In genomic region chr19:49152218-49152550, GRCh38 we compare ENCODE assay signal across 1 cellular context.
TF ChIP-seq lines count a peak whose summit lies in the region.

No MANE protein-coding gene starts in this region.

TF ChIP-seq in GM23338, 12 proteins besides CTCF, POLR2A, EP300 and RAD21:
- TF ChIP-seq JUNB (IDR thresholded peaks at IDR 0.05; ENCODE audit: unreplicated experiment) (no peak), CREB1 (CRISPR knock-in tag; IDR thresholded peaks at IDR 0.05; ENCODE audit: low read depth) (no peak), STAT1 (IDR thresholded peaks at IDR 0.05; ENCODE audit: unreplicated experiment) (no peak), ZNF331 (CRISPR knock-in tag; IDR thresholded peaks at IDR 0.05; ENCODE audit: low read depth) (no peak), ZNF462 (CRISPR knock-in tag; IDR thresholded peaks at IDR 0.05) (no peak), ZNF114 (CRISPR knock-in tag; IDR thresholded peaks at IDR 0.05) (no peak), EZH2phosphoT487 (IDR thresholded peaks at IDR 0.05; ENCODE audit: unreplicated experiment) (no peak), NANOG (IDR thresholded peaks at IDR 0.05; ENCODE audit: borderline replicate concordance) (no peak), EZH2 (IDR thresholded peaks at IDR 0.05; ENCODE audit: low read depth, unreplicated experiment) (no peak), POLR2AphosphoS5 (IDR thresholded peaks at IDR 0.05; ENCODE audit: low read depth) (no peak), REST (IDR thresholded peaks at IDR 0.05; ENCODE audit: unreplicated experiment) (no peak), ETS1 (IDR thresholded peaks at IDR 0.05) (no peak)
